Comparison of ENCODE assay signal across 23 cellular contexts in the genomic region with DNA sequence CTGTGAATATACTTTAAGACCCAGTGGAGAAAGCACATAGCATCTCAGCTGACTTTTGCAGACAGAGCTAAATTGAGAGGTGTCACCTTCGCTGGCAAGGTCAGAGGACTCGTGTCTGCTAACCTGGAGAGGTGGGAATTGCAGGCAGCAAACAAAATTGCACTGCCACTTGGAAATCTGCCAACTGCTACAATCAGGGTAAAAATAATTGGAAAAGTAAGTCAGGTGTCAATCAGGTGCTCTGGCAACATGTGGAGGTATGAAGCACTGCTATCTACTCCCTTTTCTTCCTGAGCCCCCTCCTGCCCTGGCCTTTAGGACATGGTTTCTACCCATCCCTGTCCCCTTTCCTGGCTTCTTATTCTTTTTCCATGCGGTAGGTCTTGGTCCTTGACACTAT. TPM values are rescaled to one million over a fixed set of nuclear protein-coding genes. Genes with fewer than 3 reads are reported as not detected.
DNase-seq lines count a peak whose midpoint lies in the region; FAIRE-seq and TF ChIP-seq lines count a peak whose summit lies in the region.
"Had no signal": no experiment of that assay in that cellular context is flagged by ENCODE, and none has a peak within 500 bp of the region (broad histone marks: within the 10 kb centered on the region; RNA-seq: fewer than 3 reads in every experiment).

No MANE protein-coding gene starts in this region.

- peak overlapping the region; percentile 65; the same call in 1 of the 2 replicates for H2BK15ac ChIP-seq in H1 (ENCODE audit: low read length)

- H3K9ac ChIP-seq in H1 (replicated peaks in 1 of 4; ENCODE audit: extremely low read depth in 1 of 4, low read depth in 3 of 4, low read length in 3 of 4) (no peak overlapping the region), trophoblast cell (ENCODE audit: low read length) (no peak overlapping the region)

- TF ChIP-seq RAD21 in H1 (IDR thresholded peaks at IDR 0.05 in 1 of 2, conservative IDR thresholded peaks at IDR 0.05 in 1 of 2; ENCODE audit: low read depth in 2 of 2, low read length in 2 of 2): no peak

- no peaks in the 10 kb centered on the region for H3K36me3 ChIP-seq in H1 (ENCODE audit: control insufficient read depth in 2 of 4, insufficient read depth in 4 of 4, low read length in 3 of 4)
- H3K36me3 ChIP-seq in trophoblast cell (ENCODE audit: control insufficient read depth in 1 of 2, insufficient read depth in 2 of 2, low read length in 2 of 2): no peaks in the 10 kb centered on the region
- H3K36me3 ChIP-seq: HAP-1 had no signal

- H2BK5ac ChIP-seq in H1 (ENCODE audit: low read depth, low read length) (no peak overlapping the region), trophoblast cell (ENCODE audit: low read depth, low read length, poor library complexity) (no peak overlapping the region)

- H3K4me3 ChIP-seq in H1 (ENCODE audit: extremely low read depth in 1 of 4, insufficient read depth in 2 of 4, low read depth in 3 of 4, low read length in 4 of 4): no peak overlapping the region
- no peak overlapping the region for H3K4me3 ChIP-seq in trophoblast cell (ENCODE audit: low read depth, low read length)
- H3K4me3 ChIP-seq: GM23338, HAP-1 had no signal

- H3K4me3 Mint-ChIP-seq in glutamatergic neuron (ENCODE audit: unreplicated experiment): no peak overlapping the region
- H3K4me3 Mint-ChIP-seq: CD4-positive, alpha-beta memory T cell; GM23338; HFFc6 had no signal

- CTCF ChIA-PET in H1 (lab: Charles Lee; ENCODE audit: partially characterized antibody): interaction anchor here (0.8 to 5.1 kb wide), 6 partner anchors 13 to 110 kb away, joined by 3 to 35 read pairs (median 5); no protein-coding TSS in a partner anchor

- H3K27ac ChIP-seq in H1 (ENCODE audit: low read depth, low read length): no peak overlapping the region
- no peak overlapping the region for H3K27ac ChIP-seq in trophoblast cell (ENCODE audit: low read depth, low read length)

- H3K4me2 ChIP-seq in H1 (ENCODE audit: insufficient read depth in 1 of 2, low read depth in 2 of 2, low read length in 2 of 2) (no peak overlapping the region), trophoblast cell (ENCODE audit: low read length) (no peak overlapping the region)
- H3K4me2 ChIP-seq: GM23338 had no signal

- H3K79me2 ChIP-seq in H1 (ENCODE audit: control insufficient read depth in 1 of 2, insufficient read depth in 2 of 2, low read length in 2 of 2) (no peaks in the 10 kb centered on the region), trophoblast cell (ENCODE audit: control insufficient read depth, insufficient read depth, low read length, poor library complexity) (no peaks in the 10 kb centered on the region)

- no peak for TF ChIP-seq POLR2A in H1 (IDR thresholded peaks at IDR 0.05; ENCODE audit: control extremely low read depth in 1 of 2, low read depth in 2 of 2, low read length in 2 of 2)

- H2BK120ac ChIP-seq in H1 (replicated peaks; ENCODE audit: low read depth, low read length) (no peak overlapping the region), trophoblast cell (ENCODE audit: insufficient read depth, low read length, poor library complexity) (no peak overlapping the region)

- H3K56ac ChIP-seq in H1 (replicated peaks; ENCODE audit: insufficient read length, low read depth, low read length): no peak overlapping the region

- no peaks in the 10 kb centered on the region for H3K79me1 ChIP-seq in H1 (ENCODE audit: low read depth, low read length)
- peaks cover 5% of the 10 kb centered on the region for H3K79me1 ChIP-seq in trophoblast cell (ENCODE audit: low read length)

- peaks cover 22% of the 10 kb centered on the region for H3K4me1 Mint-ChIP-seq in glutamatergic neuron (ENCODE audit: low read depth, unreplicated experiment)
- H3K4me1 Mint-ChIP-seq: CD4-positive, alpha-beta memory T cell had no signal

- no peak for TF ChIP-seq EP300 in H1 (IDR thresholded peaks at IDR 0.05; ENCODE audit: borderline replicate concordance in 1 of 2, low read depth in 2 of 2, low read length in 2 of 2)

- DNase-seq in NCI-H2227 (lab: John Stamatoyannopoulos, UW; ENCODE audit: unreplicated experiment) (peak; percentile 26), NCI-H2227 treated with DMSO at 0.1 percent for 48 hours (lab: John Stamatoyannopoulos, UW) (no peak), NCI-H2171 treated with DMSO at 0.1 percent for 48 hours (lab: John Stamatoyannopoulos, UW) (peak; percentile 60), H1 (ENCODE audit: low read depth in 1 of 2, low spot score in 2 of 2) (no peak), trophoblast cell (no peak), hypothalamus (lab: John Stamatoyannopoulos, UW) (no peak), glutamatergic neuron (no peak)
- DNase-seq: C1 segment of cervical spinal cord; Calu3; CD4-positive, alpha-beta memory T cell; COR-L47; DMS53; DMS79 treated with DMSO at 0.1 percent for 48 hours; GF-D8; HFFc6 had no signal

- WGBS in H1 (ENCODE audit: extremely low coverage in 1 of 2, insufficient coverage in 1 of 2, insufficient read length in 1 of 2, insufficient replicate concordance in 2 of 2, low coverage in 1 of 2, low lambda C conversion rate in 2 of 2, missing lambda C conversion rate in 1 of 2), 2 experiments: 86% methylated on average over 3 of the region's 3 CpGs; no CpG with 5 or more reads in 1 of the 2 experiments
- no CpG with 5 or more reads among the region's 3 CpGs for WGBS in trophoblast cell (ENCODE audit: extremely low coverage, insufficient coverage, insufficient read length)

- TF ChIP-seq CTCF in H1 (IDR thresholded peaks at IDR 0.05; ENCODE audit: control extremely low read depth in 1 of 3, insufficient read depth in 1 of 3, low read depth in 1 of 3, low read length in 3 of 3) (no peak), glutamatergic neuron (IDR thresholded peaks at IDR 0.05; ENCODE audit: partially characterized antibody, unreplicated experiment) (no peak)

- H4K91ac ChIP-seq in H1 (replicated peaks; ENCODE audit: insufficient read length, low read length) (no peak overlapping the region), trophoblast cell (ENCODE audit: low read depth, low read length) (no peak overlapping the region)

- H2BK20ac ChIP-seq in H1 (ENCODE audit: low read length): 0 out of 2 replicates have a peak overlapping the region, but pooled peaks have one; percentile 56

- H2AK5ac ChIP-seq in H1 (ENCODE audit: low read depth, low read length) (no peak overlapping the region), trophoblast cell (ENCODE audit: low read length) (no peak overlapping the region)

- H2AFZ ChIP-seq in H1 (ENCODE audit: low read length) (no peak overlapping the region), trophoblast cell (ENCODE audit: insufficient read depth, low read length, poor library complexity) (no peak overlapping the region)
- H2AFZ ChIP-seq: GM23338 had no signal

- POLR2A ChIA-PET in H1 (lab: Charles Lee; ENCODE audit: partially characterized antibody): no interaction called here

- peaks cover 7% of the 10 kb centered on the region for H3K9me3 Mint-ChIP-seq in glutamatergic neuron (ENCODE audit: unreplicated experiment)
- H3K9me3 Mint-ChIP-seq: CD4-positive, alpha-beta memory T cell; GM23338; HFFc6 had no signal

- no peak overlapping the region for H3K14ac ChIP-seq in H1 (ENCODE audit: insufficient read length)
- no peak overlapping the region for H3K14ac ChIP-seq in trophoblast cell (ENCODE audit: low read length)

- H3K27ac Mint-ChIP-seq in glutamatergic neuron (ENCODE audit: unreplicated experiment): no peak overlapping the region
- H3K27ac Mint-ChIP-seq: CD4-positive, alpha-beta memory T cell; GM23338; HFFc6 had no signal

- no peaks in the 10 kb centered on the region; the same call in 1 of the 2 replicates for H3K23me2 ChIP-seq in H1 (ENCODE audit: low read depth, low read length)

- H4K20me1 ChIP-seq in H1 (replicated peaks in 1 of 2; ENCODE audit: control insufficient read depth in 1 of 2, insufficient read depth in 2 of 2, low read length in 2 of 2): no peaks in the 10 kb centered on the region

- no peak overlapping the region for H3K23ac ChIP-seq in H1 (ENCODE audit: insufficient read length)
- H3K23ac ChIP-seq in trophoblast cell (ENCODE audit: low read length): no peak overlapping the region

- H3K4me1 ChIP-seq in H1 (replicated peaks in 1 of 4; ENCODE audit: control insufficient read depth in 3 of 4, insufficient read depth in 4 of 4, low read length in 3 of 4) (peaks cover 3 to 12% (median 7%) of the 10 kb centered on the region in 4 experiments), trophoblast cell (ENCODE audit: control insufficient read depth in 1 of 2, insufficient read depth in 2 of 2, low read length in 2 of 2) (peaks cover 5 to 10% of the 10 kb centered on the region in 2 experiments)
- H3K4me1 ChIP-seq: HAP-1 had no signal

- H4K5ac ChIP-seq in H1 (ENCODE audit: insufficient read length, low read depth, low read length): no peak overlapping the region

- H2BK12ac ChIP-seq in H1 (ENCODE audit: low read depth, low read length) (no peak overlapping the region), trophoblast cell (ENCODE audit: low read length) (peak overlapping the region; percentile 11)

- H3K27me3 ChIP-seq in H1 (replicated peaks in 1 of 4; ENCODE audit: control insufficient read depth in 3 of 4, extremely low read depth in 1 of 4, insufficient read depth in 3 of 4, low read length in 3 of 4): peaks cover 0 to 2% (median under 1%) of the 10 kb centered on the region in 4 experiments; a peak in 3 of 7 replicates
- no peaks in the 10 kb centered on the region for H3K27me3 ChIP-seq in trophoblast cell (ENCODE audit: insufficient read depth, low read length)

- H4K8ac ChIP-seq in H1 (ENCODE audit: extremely low read depth, insufficient read depth, low read length) (no peak overlapping the region), trophoblast cell (ENCODE audit: low read depth, low read length) (no peak overlapping the region)

- H3K27me3 Mint-ChIP-seq in glutamatergic neuron (ENCODE audit: unreplicated experiment): no peaks in the 10 kb centered on the region

- H3K36me3 Mint-ChIP-seq in glutamatergic neuron (ENCODE audit: unreplicated experiment): peaks cover 5% of the 10 kb centered on the region
- H3K36me3 Mint-ChIP-seq: CD4-positive, alpha-beta memory T cell had no signal

- no peak overlapping the region for H4K12ac ChIP-seq in trophoblast cell (ENCODE audit: low read depth, low read length)

- no peak overlapping the region for H3K4ac ChIP-seq in H1 (replicated peaks; ENCODE audit: insufficient read length, low read depth, low read length)
- H3K4ac ChIP-seq in trophoblast cell (ENCODE audit: low read depth, low read length): no peak overlapping the region

- no peak for FAIRE-seq in H1 (lab: Jason Lieb, UNC)
- FAIRE-seq: GM12891, GM18507, H54 had no signal

- H3K9me3 ChIP-seq in H1 (ENCODE audit: insufficient read depth in 2 of 2, low read depth in 1 of 2, low read length in 1 of 2): no peaks in the 10 kb centered on the region
- H3K9me3 ChIP-seq in trophoblast cell (ENCODE audit: insufficient read depth, low read depth, low read length): peaks cover 2% of the 10 kb centered on the region
- H3K9me3 ChIP-seq: HAP-1 had no signal

- H3K18ac ChIP-seq in H1 (ENCODE audit: extremely low read depth, low read length) (no peak overlapping the region), trophoblast cell (ENCODE audit: low read length) (no peak overlapping the region)

RNA-seq across cellular contexts. Expression of a gene that starts 24.1 kb away (rescaled TPM):
- 1.1 and 1.4 TPM in 2 replicates for total RNA-seq in H1 (2021; fragmentation: NEBNext Ultra II Directional; extraction: Animal tissue kit (Norgen Biotek cat#: 25700))
- 0.62 and 0.64 TPM in 2 replicates for polyA plus RNA-seq in H1 (2011; rRNA removed)
- 0.56 TPM for polyA plus RNA-seq in H1 (2011; cell fraction: cytosol; rRNA removed)
- polyA plus RNA-seq in H1 (2011; cell fraction: nucleus; rRNA removed): 0.81 TPM
- polyA plus RNA-seq in H1 (2012, experiment 1 of 2): 0.89 to 1.2 TPM (median 0.97 TPM) in 4 replicates
- 0.49 TPM for polyA plus RNA-seq in H1 (2012, experiment 2 of 2)
- 0.53 TPM for polyA plus RNA-seq in H1 (2013, experiment 1 of 2)
- 0.50 TPM for polyA plus RNA-seq in H1 (2013, experiment 2 of 2)
- polyA minus RNA-seq in H1 (2011; rRNA and poly(A)+ RNA removed): 0.68 and 0.79 TPM in 2 replicates
- 0.81 TPM for polyA minus RNA-seq in H1 (2011; cell fraction: cytosol; rRNA and poly(A)+ RNA removed)
- 1.2 TPM for polyA minus RNA-seq in H1 (2011; cell fraction: nucleus; rRNA and poly(A)+ RNA removed)
- polyA plus RNA-seq in trophoblast cell (2013): under 0.01 and 0.01 TPM in 2 replicates
- 29.0 TPM for total RNA-seq in glutamatergic neuron (ENCODE audit: unreplicated experiment)
- total RNA-seq: A172; Calu3; CD4-positive, alpha-beta memory T cell; G401; HFFc6 had no signal
- polyA plus RNA-seq: BJ; CD4-positive, alpha-beta memory T cell had no signal

Comparison
In these comparisons a context has a peak if more than half of its experiments do, and no peak if none do; other contexts are left out.
1. DNase-seq: peak in NCI-H2227 (single experiment) and NCI-H2171 treated with DMSO at 0.1 percent for 48 hours (single experiment); none in NCI-H2227 treated with DMSO at 0.1 percent for 48 hours (single experiment), H1 (0 of 2), trophoblast cell (0 of 2), hypothalamus (0 of 51) and glutamatergic neuron (single experiment).
2. RNA of a gene that starts 24.1 kb away (total RNA-seq): 29.0 TPM in glutamatergic neuron (single experiment); 1.1 to 1.4 TPM in H1; every median in the first group is over 10 times any median in the second.